20 cellular contexts compared by ENCODE assay signal in genomic region chr3:107884028-107884427, GRCh38.
DNase-seq lines count a peak whose midpoint lies in the region; ATAC-seq, FAIRE-seq and TF ChIP-seq lines count a peak whose summit lies in the region.
"Had no signal": no experiment of that assay in that cellular context is flagged by ENCODE, and none has a peak within 500 bp of the region (broad histone marks: within the 10 kb centered on the region; RNA-seq: fewer than 3 reads in every experiment).

No MANE protein-coding gene starts in this region.

- H3K4me3 ChIP-seq in HepG2 (replicated peaks in 1 of 3; ENCODE audit: insufficient read depth in 1 of 3, low read depth in 2 of 3, low read length in 3 of 3) = no peak overlapping the region
- no peak overlapping the region for H3K4me3 ChIP-seq in right lobe of liver
- H3K4me3 ChIP-seq in Loucy (ENCODE audit: low read length, poor library complexity, severe bottlenecking) = no peak overlapping the region
- H3K4me3 ChIP-seq in small intestine (ENCODE audit: low read depth in 1 of 2, low read length in 2 of 2) = no peak overlapping the region
- H3K4me3 ChIP-seq: BLaER1 treated with 17β-estradiol and CSF1 and Interleukin-3, amounts not matched to agents 10 nM and 100 nM had no signal

- POLR2A ChIA-PET in HepG2 (lab: Yijun Ruan, JAX) = no interaction called here

- CTCF ChIA-PET in HepG2 (lab: Yijun Ruan, JAX; ENCODE audit: low intra/inter-chr PET ratio, low total read pairs) = no interaction called here

- no peak overlapping the region for H3K27ac Mint-ChIP-seq in endothelial cell (ENCODE audit: unreplicated experiment)
- H3K27ac Mint-ChIP-seq: B cell; CD4-positive, alpha-beta T cell; CD8-positive, alpha-beta T cell had no signal

- intact Hi-C loops in HepG2 (cut with micrococcal nuclease; ENCODE audit: unreplicated experiment) (no loop called here), right lobe of liver (cut with DNase I) (no loop called here)

- no peak for FAIRE-seq in HepG2 (lab: Jason Lieb, UNC)
- peak; percentile 19 for FAIRE-seq in small intestine (lab: Jason Lieb, UNC)
- FAIRE-seq: D721Med, GM12891 had no signal

- H3K9me3 ChIP-seq in HepG2 (ENCODE audit: low read length) = peaks cover under 1% of the 10 kb centered on the region
- H3K9me3 ChIP-seq in right lobe of liver = no peaks in the 10 kb centered on the region
- no peaks in the 10 kb centered on the region for H3K9me3 ChIP-seq in Loucy (ENCODE audit: insufficient read depth, low read depth, low read length)
- no peaks in the 10 kb centered on the region for H3K9me3 ChIP-seq in small intestine (ENCODE audit: control insufficient read depth, low read depth)
- H3K9me3 ChIP-seq: Caco-2 had no signal

- H3F3A ChIP-seq in Loucy (ENCODE audit: low read depth) = no peaks in the 10 kb centered on the region

- peaks cover 2% of the 10 kb centered on the region for H3K9me3 Mint-ChIP-seq in endothelial cell (ENCODE audit: unreplicated experiment)

- no peaks in the 10 kb centered on the region for H3K9me2 ChIP-seq in Loucy (replicated peaks; ENCODE audit: low read depth, low read length)

- no peak for TF ChIP-seq RAD21 in HepG2 (CRISPR knock-in tag; IDR thresholded peaks at IDR 0.05)

- H3K27me3 Mint-ChIP-seq in endothelial cell (ENCODE audit: unreplicated experiment) = no peaks in the 10 kb centered on the region
- H3K27me3 Mint-ChIP-seq: CD4-positive, alpha-beta T cell had no signal

- peak overlapping the region; percentile 70 for H3K4me3 Mint-ChIP-seq in endothelial cell (ENCODE audit: unreplicated experiment)
- H3K4me3 Mint-ChIP-seq: B cell; CD4-positive, alpha-beta T cell; CD8-positive, alpha-beta T cell had no signal

- no TSS peak for BruUV-seq in HepG2 (replicated peaks; lab: Mats Ljungman, UMichigan)

- H3K79me2 ChIP-seq in HepG2 (ENCODE audit: insufficient read depth, low read length) = no peaks in the 10 kb centered on the region
- no peaks in the 10 kb centered on the region for H3K79me2 ChIP-seq in Loucy (ENCODE audit: insufficient read depth, low read length)

- in situ Hi-C loops in HepG2 (cut with HindIII; ENCODE audit: extremely low pct_ligation_motif_present, low pct_unique_long_range_greater_than_20kb) = no loop called here

- H2AFZ ChIP-seq in HepG2 (ENCODE audit: low read length) (no peak overlapping the region), Loucy (ENCODE audit: low read length) (0 out of 2 replicates have a peak overlapping the region, but pooled peaks have one; percentile 7)

- no peak overlapping the region for H3K4me2 ChIP-seq in HepG2 (ENCODE audit: low read depth, low read length)
- H3K4me2 ChIP-seq in Loucy (ENCODE audit: low read depth, low read length, poor library complexity, severe bottlenecking) = no peak overlapping the region
- H3K4me2 ChIP-seq: BLaER1 treated with 17β-estradiol and CSF1 and Interleukin-3, amounts not matched to agents 10 nM and 100 nM had no signal

- no peak for TF ChIP-seq CTCF in HepG2 (CRISPR knock-in tag; IDR thresholded peaks at IDR 0.05)
- no peak for TF ChIP-seq CTCF in right lobe of liver (IDR thresholded peaks at IDR 0.05)
- no peak for TF ChIP-seq CTCF in Loucy (conservative IDR thresholded peaks at IDR 0.05; ENCODE audit: low read length)
- TF ChIP-seq CTCF in endothelial cell (IDR thresholded peaks at IDR 0.05; ENCODE audit: unreplicated experiment) = no peak

- H3K27me3 ChIP-seq in HepG2 (ENCODE audit: control insufficient read depth in 1 of 2, insufficient read depth in 2 of 2, low read length in 2 of 2) (no peaks in the 10 kb centered on the region), right lobe of liver (no peaks in the 10 kb centered on the region), Loucy (ENCODE audit: insufficient read depth, low read length, poor library complexity, severe bottlenecking) (no peaks in the 10 kb centered on the region), small intestine (ENCODE audit: control insufficient read depth in 2 of 2, insufficient read depth in 2 of 2, low read length in 2 of 2) (no peaks in the 10 kb centered on the region)
- H3K27me3 ChIP-seq: BLaER1 treated with 17β-estradiol and CSF1 and Interleukin-3, amounts not matched to agents 10 nM and 100 nM had no signal

- peaks cover under 1% of the 10 kb centered on the region for H3K36me3 Mint-ChIP-seq in endothelial cell (ENCODE audit: low read depth, unreplicated experiment)
- H3K36me3 Mint-ChIP-seq: CD8-positive, alpha-beta T cell had no signal

- DNase-seq in HepG2 (ENCODE audit: low spot score) (no peak), right lobe of liver (no peak), endothelial cell (ENCODE audit: low spot score) (no peak), small intestine (no peak), middle frontal gyrus (ENCODE audit: extremely low spot score, low spot score) (no peak)
- no peak for DNase-seq in activated T-cell treated with anti-CD3 and anti-CD28 coated beads, Interleukin-2, amount 50 U/mL, for 1 hour
- DNase-seq: Caco-2; Calu3; CD4-positive, alpha-beta T cell; CD8-positive, alpha-beta T cell; DMS79 treated with DMSO at 0.1 percent for 48 hours; GF-D8 had no signal

- H4K20me1 ChIP-seq in HepG2 (ENCODE audit: insufficient read depth, low read length) (no peaks in the 10 kb centered on the region), Loucy (ENCODE audit: insufficient read depth, low read length, poor library complexity, severe bottlenecking) (no peaks in the 10 kb centered on the region)
- H4K20me1 ChIP-seq: BLaER1 treated with 17β-estradiol and CSF1 and Interleukin-3, amounts not matched to agents 10 nM and 100 nM had no signal

- H3K27ac ChIP-seq in HepG2 (ENCODE audit: extremely low read length, insufficient read depth, low read length) (no peak overlapping the region), right lobe of liver (no peak overlapping the region), small intestine (ENCODE audit: low read depth in 1 of 2, low read length in 1 of 2) (no peak overlapping the region)
- H3K27ac ChIP-seq: 22Rv1; BLaER1 treated with 17β-estradiol and CSF1 and Interleukin-3, amounts not matched to agents 10 nM and 100 nM; C4-2B had no signal

- no peak for TF ChIP-seq EP300 in HepG2 (IDR thresholded peaks at IDR 0.05; ENCODE audit: low read depth in 2 of 2, low read length in 2 of 2)
- TF ChIP-seq EP300 in HepG2 (CRISPR knock-in tag; IDR thresholded peaks at IDR 0.05; ENCODE audit: borderline replicate concordance) = no peak

- TF ChIP-seq POLR2A in HepG2 (IDR thresholded peaks at IDR 0.05; ENCODE audit: insufficient read depth in 1 of 2, low read depth in 2 of 2, low read length in 2 of 2) (no peak), right lobe of liver (IDR thresholded peaks at IDR 0.05) (no peak)

- H3K4me1 ChIP-seq in HepG2 (ENCODE audit: insufficient read depth, low read length) = no peaks in the 10 kb centered on the region
- H3K4me1 ChIP-seq in right lobe of liver = no peaks in the 10 kb centered on the region
- H3K4me1 ChIP-seq in Loucy (ENCODE audit: insufficient read depth, low read length, poor library complexity, severe bottlenecking) = no peaks in the 10 kb centered on the region
- H3K4me1 ChIP-seq in small intestine (ENCODE audit: control insufficient read depth in 2 of 2, insufficient read depth in 1 of 2, low read depth in 1 of 2, low read length in 1 of 2) = no peaks in the 10 kb centered on the region
- H3K4me1 ChIP-seq: Caco-2 had no signal

- H3K36me3 ChIP-seq in HepG2 (replicated peaks in 1 of 2; ENCODE audit: control insufficient read depth in 1 of 2, insufficient read depth in 2 of 2, low read length in 2 of 2) (no peaks in the 10 kb centered on the region), right lobe of liver (no peaks in the 10 kb centered on the region), Loucy (ENCODE audit: insufficient read depth, low read length) (no peaks in the 10 kb centered on the region), small intestine (ENCODE audit: control insufficient read depth in 2 of 2, insufficient read depth in 2 of 2, low read length in 2 of 2) (no peaks in the 10 kb centered on the region)
- H3K36me3 ChIP-seq: BLaER1 treated with 17β-estradiol and CSF1 and Interleukin-3, amounts not matched to agents 10 nM and 100 nM had no signal

- peaks cover 23% of the 10 kb centered on the region for H3K4me1 Mint-ChIP-seq in endothelial cell (ENCODE audit: unreplicated experiment)
- H3K4me1 Mint-ChIP-seq: B cell had no signal

- ATAC-seq in HepG2 (no peak), right lobe of liver (no peak), GM21723 (IDR thresholded peaks at IDR 0.05; ENCODE audit: unreplicated experiment) (no peak)
- ATAC-seq: CD8-positive, alpha-beta T cell had no signal

- no peak overlapping the region for H3K9ac ChIP-seq in HepG2 (ENCODE audit: insufficient read depth, low read depth, low read length)
- H3K9ac ChIP-seq in Loucy (ENCODE audit: low read depth, low read length, poor library complexity, severe bottlenecking) = no peak overlapping the region
- H3K9ac ChIP-seq: BLaER1 treated with 17β-estradiol and CSF1 and Interleukin-3, amounts not matched to agents 10 nM and 100 nM had no signal

TF ChIP-seq in HepG2, 621 proteins besides CTCF, POLR2A, EP300 and RAD21 (continues in another document):
- peak; percentile 49 for TF ChIP-seq MAFF (IDR thresholded peaks at IDR 0.05; ENCODE audit: low read depth, low read length)
- TF ChIP-seq CEBPG (CRISPR knock-in tag; IDR thresholded peaks at IDR 0.05) = no peak
- no peak for TF ChIP-seq KDM6A (CRISPR knock-in tag; IDR thresholded peaks at IDR 0.05; ENCODE audit: low read depth)
